Comparison of ENCODE assay signal across 8 cellular contexts in the genomic region with DNA sequence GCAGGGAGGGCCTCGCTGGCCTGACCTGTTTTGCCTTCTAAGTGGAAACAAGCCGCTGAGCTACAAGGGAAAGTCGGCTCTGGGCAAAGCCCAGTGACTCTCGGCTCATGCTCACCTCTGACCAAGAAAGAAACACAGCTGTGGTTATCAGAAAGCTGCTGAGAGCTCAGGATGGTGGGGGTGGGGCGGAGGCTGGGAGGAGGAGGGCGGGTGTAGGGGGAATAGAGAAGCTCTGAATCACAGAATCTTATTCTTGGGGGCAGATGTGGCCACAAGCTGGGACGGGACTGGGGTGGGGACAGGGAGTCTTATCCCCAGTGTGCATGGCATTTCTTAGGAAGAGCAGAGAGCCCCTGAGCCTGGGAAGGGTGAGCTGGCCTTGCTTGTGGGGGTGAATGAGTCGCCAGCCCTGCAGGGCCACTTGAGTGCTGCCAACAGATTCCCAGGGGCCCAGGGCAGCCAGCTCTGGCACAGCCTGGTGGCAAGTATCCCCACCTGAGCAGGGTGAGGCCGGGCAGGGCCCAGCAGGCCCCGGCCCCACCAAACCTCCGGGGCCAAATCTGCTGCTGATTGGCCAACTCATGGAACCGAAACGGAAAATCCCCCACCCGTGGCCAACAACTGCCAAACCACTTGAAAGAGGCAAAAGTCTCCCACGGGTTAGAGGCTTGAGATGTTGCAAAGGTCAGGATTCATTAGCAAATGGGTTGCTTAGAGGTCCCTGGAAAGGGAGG.
DNase-seq lines count a peak whose midpoint lies in the region; ATAC-seq and TF ChIP-seq lines count a peak whose summit lies in the region.

No MANE protein-coding gene starts in this region.

- peak overlapping the region; percentile 63; the same call in 1 of the 2 replicates for H3K9ac ChIP-seq in SK-N-SH

- peaks cover 0 to 6% of the 10 kb centered on the region in 2 experiments; a peak in 3 of 4 replicates for H3K4me1 ChIP-seq in SK-N-SH (ENCODE audit: control insufficient read depth in 1 of 2, insufficient read depth in 2 of 2, low read depth in 1 of 2, low read length in 1 of 2)

- peak in 1 of 2 experiments; percentile 20; a peak in 1 of 4 replicates for TF ChIP-seq EP300 in SK-N-SH (IDR thresholded peaks at IDR 0.05; ENCODE audit: borderline replicate concordance in 1 of 2, low read depth in 1 of 2, low read length in 1 of 2)

- DNase-seq in NCI-H524 (lab: John Stamatoyannopoulos, UW) (peak; percentile 32 to 62), NCI-H524 treated with DMSO at 0.1 percent for 48 hours (lab: John Stamatoyannopoulos, UW) (no peak), SK-N-SH (peak; percentile 46), astrocyte of the cerebellum (ENCODE audit: low read depth) (peak; percentile 91), left kidney (ENCODE audit: low read depth, low spot score) (peak; percentile 78), NCI-H69 (lab: John Stamatoyannopoulos, UW) (no peak)
- peak; percentile 51 for DNase-seq in stimulated activated CD8-positive, alpha-beta memory T cell treated with anti-CD3 and anti-CD28 coated beads, Interleukin-12 subunit alpha, Interleukin-12 subunit beta, amount 100 ng/mL, for 24 hours (ENCODE audit: extremely low read depth)

- in situ Hi-C loops in astrocyte of the cerebellum (cut with HindIII; ENCODE audit: low sequenced_read_pairs), result no loop called here

- peak overlapping the region; percentile 47 to 98 for H3K27ac ChIP-seq in SK-N-SH (ENCODE audit: low read depth in 2 of 2, low read length in 1 of 2)

- no peaks in the 10 kb centered on the region for H3K9me2 ChIP-seq in SK-N-SH

- TF ChIP-seq RAD21 in SK-N-SH (IDR thresholded peaks at IDR 0.05; ENCODE audit: low read length), result no peak

- CTCF ChIA-PET in SK-N-SH (lab: Yijun Ruan, JAX), result interaction anchor here (0.9 kb wide), 1 partner anchor 132 kb away, joined by 3 read pairs; no protein-coding TSS in a partner anchor

- H3K9me3 ChIP-seq in SK-N-SH, result no peaks in the 10 kb centered on the region

- H2AFZ ChIP-seq in SK-N-SH (ENCODE audit: low read depth), result 0 out of 2 replicates have a peak overlapping the region, but pooled peaks have one; percentile 41

- no peaks in the 10 kb centered on the region for H4K20me1 ChIP-seq in SK-N-SH (ENCODE audit: insufficient read depth)

- H3K27me3 ChIP-seq in SK-N-SH (ENCODE audit: insufficient read depth), result no peaks in the 10 kb centered on the region

- no peak for TF ChIP-seq CTCF in SK-N-SH (IDR thresholded peaks at IDR 0.05)
- no peak for TF ChIP-seq CTCF in astrocyte of the cerebellum (IDR thresholded peaks at IDR 0.05; ENCODE audit: low read depth, low read length, missing control alignments)

- no peak overlapping the region; a peak in 1 of 4 replicates for H3K4me3 ChIP-seq in SK-N-SH (ENCODE audit: low read depth in 2 of 2, low read length in 1 of 2)
- H3K4me3 ChIP-seq in astrocyte of the cerebellum (ENCODE audit: low read depth, low read length), result no peak overlapping the region

- peak; percentile 51 for ATAC-seq in HG03097 (IDR thresholded peaks at IDR 0.05; ENCODE audit: low FRiP score, unreplicated experiment)

- 26% methylated on average over 7 of the region's 15 CpGs for WGBS in SK-N-SH (ENCODE audit: low lambda C conversion rate)

- POLR2A ChIA-PET in SK-N-SH (lab: Yijun Ruan, JAX), result no interaction called here

- H3K79me2 ChIP-seq in SK-N-SH (ENCODE audit: insufficient read depth), result no peaks in the 10 kb centered on the region

- no peaks in the 10 kb centered on the region for H3K36me3 ChIP-seq in SK-N-SH (replicated peaks in 1 of 2; ENCODE audit: control insufficient read depth in 1 of 2, insufficient read depth in 2 of 2, low read length in 1 of 2)

- H3K4me2 ChIP-seq in SK-N-SH, result peak overlapping the region; percentile 68

- peaks cover 22% of the 10 kb centered on the region for H3F3A ChIP-seq in SK-N-SH (replicated peaks; ENCODE audit: insufficient read depth)

TF ChIP-seq in SK-N-SH, 30 proteins besides CTCF, POLR2A, EP300 and RAD21:
- TF ChIP-seq RCOR1 (IDR thresholded peaks at IDR 0.05; ENCODE audit: low read length), result no peak
- no peak for TF ChIP-seq FOXJ3 (CRISPR knock-in tag; IDR thresholded peaks at IDR 0.05)
- no peak for TF ChIP-seq ZBTB33 (IDR thresholded peaks at IDR 0.05; ENCODE audit: borderline replicate concordance, low read depth)
- TF ChIP-seq, protein P1, sequence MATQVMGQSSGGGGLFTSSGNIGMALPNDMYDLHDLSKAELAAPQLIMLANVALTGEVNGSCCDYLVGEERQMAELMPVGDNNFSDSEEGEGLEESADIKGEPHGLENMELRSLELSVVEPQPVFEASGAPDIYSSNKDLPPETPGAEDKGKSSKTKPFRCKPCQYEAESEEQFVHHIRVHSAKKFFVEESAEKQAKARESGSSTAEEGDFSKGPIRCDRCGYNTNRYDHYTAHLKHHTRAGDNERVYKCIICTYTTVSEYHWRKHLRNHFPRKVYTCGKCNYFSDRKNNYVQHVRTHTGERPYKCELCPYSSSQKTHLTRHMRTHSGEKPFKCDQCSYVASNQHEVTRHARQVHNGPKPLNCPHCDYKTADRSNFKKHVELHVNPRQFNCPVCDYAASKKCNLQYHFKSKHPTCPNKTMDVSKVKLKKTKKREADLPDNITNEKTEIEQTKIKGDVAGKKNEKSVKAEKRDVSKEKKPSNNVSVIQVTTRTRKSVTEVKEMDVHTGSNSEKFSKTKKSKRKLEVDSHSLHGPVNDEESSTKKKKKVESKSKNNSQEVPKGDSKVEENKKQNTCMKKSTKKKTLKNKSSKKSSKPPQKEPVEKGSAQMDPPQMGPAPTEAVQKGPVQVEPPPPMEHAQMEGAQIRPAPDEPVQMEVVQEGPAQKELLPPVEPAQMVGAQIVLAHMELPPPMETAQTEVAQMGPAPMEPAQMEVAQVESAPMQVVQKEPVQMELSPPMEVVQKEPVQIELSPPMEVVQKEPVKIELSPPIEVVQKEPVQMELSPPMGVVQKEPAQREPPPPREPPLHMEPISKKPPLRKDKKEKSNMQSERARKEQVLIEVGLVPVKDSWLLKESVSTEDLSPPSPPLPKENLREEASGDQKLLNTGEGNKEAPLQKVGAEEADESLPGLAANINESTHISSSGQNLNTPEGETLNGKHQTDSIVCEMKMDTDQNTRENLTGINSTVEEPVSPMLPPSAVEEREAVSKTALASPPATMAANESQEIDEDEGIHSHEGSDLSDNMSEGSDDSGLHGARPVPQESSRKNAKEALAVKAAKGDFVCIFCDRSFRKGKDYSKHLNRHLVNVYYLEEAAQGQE (IDR thresholded peaks at IDR 0.05; ENCODE audit: low read depth, low read length), result no peak
- TF ChIP-seq GATA2 (CRISPR knock-in tag; IDR thresholded peaks at IDR 0.05), result no peak
- TF ChIP-seq TAF1 (IDR thresholded peaks at IDR 0.05; ENCODE audit: borderline replicate concordance, low read depth, low read length), result 0 out of 2 replicates have a peak, but pooled peaks have one; percentile 32
- TF ChIP-seq FOSL2 (IDR thresholded peaks at IDR 0.05; ENCODE audit: borderline replicate concordance, low read depth), result peak; percentile 33; the same call in 1 of the 2 replicates
- no peak for TF ChIP-seq ELF1 (IDR thresholded peaks at IDR 0.05)
- TF ChIP-seq MEF2A (IDR thresholded peaks at IDR 0.05; ENCODE audit: borderline replicate concordance, low read depth), result no peak
- TF ChIP-seq TCF12 (IDR thresholded peaks at IDR 0.05), result peak; percentile 61
- TF ChIP-seq RXRA (IDR thresholded peaks at IDR 0.05; ENCODE audit: borderline replicate concordance, low read depth), result 0 out of 2 replicates have a peak, but pooled peaks have one; percentile 25

Comparison
In these comparisons a context has a peak if more than half of its experiments do, and no peak if none do; other contexts are left out.
1. DNase-seq: peak in NCI-H524 (2 of 2), SK-N-SH (single experiment), astrocyte of the cerebellum (single experiment), left kidney (single experiment) and stimulated activated CD8-positive, alpha-beta memory T cell treated with anti-CD3 and anti-CD28 coated beads, Interleukin-12 subunit alpha, Interleukin-12 subunit beta, amount 100 ng/mL, for 24 hours (single experiment); none in NCI-H524 treated with DMSO at 0.1 percent for 48 hours (single experiment) and NCI-H69 (single experiment).